18 cellular contexts compared by ENCODE assay signal in genomic region chr18:71799016-71799673, GRCh38.
DNase-seq lines count a peak whose midpoint lies in the region; ATAC-seq, FAIRE-seq and TF ChIP-seq lines count a peak whose summit lies in the region.
"Had no signal": no experiment of that assay in that cellular context is flagged by ENCODE, and none has a peak within 500 bp of the region (broad histone marks: within the 10 kb centered on the region; RNA-seq: fewer than 3 reads in every experiment).

No MANE protein-coding gene starts in this region.

- FAIRE-seq in bronchial epithelial cell (lab: Jason Lieb, UNC), result no peak
- FAIRE-seq: A549 had no signal

- H3K27me3 ChIP-seq in bronchial epithelial cell (ENCODE audit: control insufficient read depth, insufficient read depth, low read length), result no peaks in the 10 kb centered on the region
- H3K27me3 ChIP-seq: BE2C had no signal

- no peak overlapping the region for H3K4me3 ChIP-seq in bronchial epithelial cell (ENCODE audit: low read depth, low read length)
- H3K4me3 ChIP-seq in fibroblast of the aortic adventitia (ENCODE audit: low read depth, low read length), result no peak overlapping the region
- H3K4me3 ChIP-seq: A549, SK-N-MC had no signal

- TF ChIP-seq CTCF in bronchial epithelial cell (IDR thresholded peaks at IDR 0.05; ENCODE audit: insufficient read depth, low read length, severe bottlenecking) (no peak), fibroblast of the aortic adventitia (IDR thresholded peaks at IDR 0.05; ENCODE audit: insufficient read depth, low read length) (no peak)

- DNase-seq in AG08395 (ENCODE audit: low spot score), result peak; percentile 5
- DNase-seq in HT1080 (ENCODE audit: low read depth), result peak; percentile 57
- DNase-seq in bronchial epithelial cell (ENCODE audit: low read depth), result peak; percentile 43
- DNase-seq in fibroblast of the aortic adventitia (ENCODE audit: low read depth), result peak; percentile 17
- DNase-seq in T-helper 1 cell, result no peak
- DNase-seq: BE2C; CD4-positive, alpha-beta T cell; DMS53; HCEC 1CT; NCI-H1092; NCI-H2081 treated with DMSO at 0.1 percent for 48 hours; NCI-H510A treated with DMSO at 0.1 percent for 48 hours; NCI-H82 had no signal

- ATAC-seq in HG02981 (IDR thresholded peaks at IDR 0.05; ENCODE audit: unreplicated experiment) (no peak), GM19023 (IDR thresholded peaks at IDR 0.05; ENCODE audit: unreplicated experiment) (no peak)
- ATAC-seq: A549, Right ventricle myocardium inferior had no signal

- H3K36me3 ChIP-seq in bronchial epithelial cell (ENCODE audit: control insufficient read depth, insufficient read depth, low read length), result no peaks in the 10 kb centered on the region
- H3K36me3 ChIP-seq: BE2C had no signal

Comparison
In these comparisons a context has a peak if more than half of its experiments do, and no peak if none do; other contexts are left out.
1. DNase-seq: peak in AG08395 (single experiment), HT1080 (single experiment), bronchial epithelial cell (single experiment) and fibroblast of the aortic adventitia (single experiment); none in T-helper 1 cell (0 of 5).